ENCODE assay signal across 8 cellular contexts in genomic region chr4:70734971-70735370, GRCh38. TPM values are rescaled to one million over a fixed set of nuclear protein-coding genes. Genes with fewer than 3 reads are reported as not detected.
DNase-seq lines count a peak whose midpoint lies in the region; ATAC-seq and TF ChIP-seq lines count a peak whose summit lies in the region.

No MANE protein-coding gene starts in this region.

- peaks cover 14% of the 10 kb centered on the region for H3K4me1 Mint-ChIP-seq in nephron progenitor cell

- intact Hi-C loops in colonic mucosa (cut with DNase I), result no loop called here

- no peaks in the 10 kb centered on the region for H3K27me3 ChIP-seq in colonic mucosa

- peak overlapping the region in 1 of 2 donors; percentile 65 for H3K9ac ChIP-seq in colonic mucosa (ENCODE audit: low read depth in 2 of 2, low read length in 2 of 2)

- H3K36me3 ChIP-seq in colonic mucosa, result no peaks in the 10 kb centered on the region

- peak; percentile 9 for DNase-seq in M059J (ENCODE audit: low read depth)
- no peak for DNase-seq in colonic mucosa
- DNase-seq in nephron progenitor cell, result no peak
- DNase-seq in NCI-H774 (lab: John Stamatoyannopoulos, UW), result no peak
- no peak for DNase-seq in HPDE6-E6E7 (ENCODE audit: extremely low spot score)
- no peak for DNase-seq in hippocampal formation (lab: John Stamatoyannopoulos, UW)

- H3K4me3 Mint-ChIP-seq in nephron progenitor cell, result no peak overlapping the region

- no peak for TF ChIP-seq CTCF in colonic mucosa (IDR thresholded peaks at IDR 0.05)
- no peak for TF ChIP-seq CTCF in nephron progenitor cell (IDR thresholded peaks at IDR 0.05)

- H3K4me3 ChIP-seq in colonic mucosa, result peak overlapping the region; percentile 31

- ATAC-seq in GM18519 (IDR thresholded peaks at IDR 0.05; ENCODE audit: low FRiP score, unreplicated experiment), result peak; percentile 0
- no peak for ATAC-seq in HG02852 (IDR thresholded peaks at IDR 0.05; ENCODE audit: unreplicated experiment)

- H3K9me3 ChIP-seq in colonic mucosa, result no peaks in the 10 kb centered on the region

- peak overlapping the region; percentile 81 for H3K27ac ChIP-seq in colonic mucosa

- H3K9me3 Mint-ChIP-seq in nephron progenitor cell, result no peaks in the 10 kb centered on the region

- peak overlapping the region; percentile 66 for H3K27ac Mint-ChIP-seq in nephron progenitor cell

- H3K27me3 Mint-ChIP-seq in nephron progenitor cell (ENCODE audit: low read depth, poor library complexity), result peaks cover 3% of the 10 kb centered on the region

- H3K4me1 ChIP-seq in colonic mucosa, result peaks cover 7% of the 10 kb centered on the region

- H3K36me3 Mint-ChIP-seq in nephron progenitor cell (ENCODE audit: low read depth), result no peaks in the 10 kb centered on the region

RNA-seq across cellular contexts. Expression of gene RUFY3, which starts 13.2 kb away (rescaled TPM):
- 6.9 and 12.9 TPM in 2 replicates for total RNA-seq in M059J (2014; rRNA removed; shearing (Covaris generic))
- 10 to 100 TPM; 28.8 to 29.4 TPM for total RNA-seq in colonic mucosa

RNA-seq across cellular contexts. Expression of gene UTP3, which starts 46.6 kb away (rescaled TPM):
- 10.1 and 16.2 TPM in 2 replicates for total RNA-seq in M059J (2014; rRNA removed; shearing (Covaris generic))
- 10 to 100 TPM; 20.0 to 22.8 TPM for total RNA-seq in colonic mucosa
